13 cellular contexts compared by ENCODE assay signal in genomic region chr14:92625213-92625612, GRCh38.
A peak's percentile ranks its signal among the peaks of the same experiment; 100 is the strongest.
DNase-seq lines count a peak whose midpoint lies in the region; TF ChIP-seq lines count a peak whose summit lies in the region.
"Had no signal": no experiment of that assay in that cellular context is flagged by ENCODE, and none has a peak within 500 bp of the region (broad histone marks: within the 10 kb centered on the region; RNA-seq: fewer than 3 reads in every experiment).

No MANE protein-coding gene starts in this region.

- no peak overlapping the region for H2AK5ac ChIP-seq in H9 (ENCODE audit: insufficient read length, low read length)

- no peak overlapping the region for H3K23ac ChIP-seq in H9 (ENCODE audit: insufficient read length, low read depth, low read length)

- H3K36me3 Mint-ChIP-seq in MCF 10A (ENCODE audit: insufficient read depth, unreplicated experiment): peaks cover 7% of the 10 kb centered on the region
- peaks cover 16 to 29% (median 27%) of the 10 kb centered on the region in 3 experiments for H3K36me3 Mint-ChIP-seq in H9 (ENCODE audit: insufficient read depth in 1 of 3, low read depth in 3 of 3)
- H3K36me3 Mint-ChIP-seq in T-helper 2 cell treated with Interferon-gamma antibody and Interleukin-4, amounts not matched to agents 5 μg/mL and 100 μg/mL, for 36 hours (ENCODE audit: low read depth): peaks cover 24% of the 10 kb centered on the region

- H3K56ac ChIP-seq in H9 (ENCODE audit: insufficient read length, low read depth, low read length): no peak overlapping the region

- H3K27ac Mint-ChIP-seq in MCF 10A (ENCODE audit: low read depth, unreplicated experiment) (peak overlapping the region; percentile 43), H9 (no peak overlapping the region)
- H3K27ac Mint-ChIP-seq in T-helper 2 cell treated with Interferon-gamma antibody and Interleukin-4, amounts not matched to agents 5 μg/mL and 100 μg/mL, for 36 hours: no peak overlapping the region

- H2BK5ac ChIP-seq in H9 (ENCODE audit: insufficient read length, low read length): no peak overlapping the region

- DNase-seq in MCF 10A (ENCODE audit: unreplicated experiment): peak; percentile 82
- no peak for DNase-seq in breast epithelium (ENCODE audit: low spot score in 2 of 2)
- DNase-seq in T1000 (lab: John Stamatoyannopoulos, UW): peak; percentile 46
- peak; percentile 86 to 92 for DNase-seq in foreskin fibroblast
- DNase-seq in H9: no peak
- no peak for DNase-seq in T-helper 2 cell treated with Interferon-gamma antibody and Interleukin-4, amounts not matched to agents 5 μg/mL and 100 μg/mL, for 36 hours (ENCODE audit: low spot score)
- DNase-seq in OCI-M1 (lab: John Stamatoyannopoulos, UW): no peak
- DNase-seq in mucosa of gallbladder (ENCODE audit: low spot score): no peak
- DNase-seq: activated CD8-positive, alpha-beta memory T cell treated with anti-CD3 and anti-CD28 coated beads, Interleukin-2, amount 50 U/mL, for 4 hours; DND-41; effector memory CD4-positive, alpha-beta T cell; NCI-H2171 treated with DMSO at 0.1 percent for 48 hours had no signal

- H3K4me1 ChIP-seq in breast epithelium (no peaks in the 10 kb centered on the region), H9 (ENCODE audit: insufficient read depth, low read length) (no peaks in the 10 kb centered on the region; the same call in 1 of the 2 replicates)

- H4K5ac ChIP-seq in H9 (ENCODE audit: insufficient read length, low read depth, low read length): no peak overlapping the region

- no peak overlapping the region for H2AFZ ChIP-seq in H9 (ENCODE audit: low read length)

- no peak overlapping the region for H4K91ac ChIP-seq in H9 (ENCODE audit: insufficient read length, low read depth, low read length)

- H3K79me1 ChIP-seq in H9 (ENCODE audit: insufficient read depth, low read depth, low read length, poor library complexity, severe bottlenecking): no peaks in the 10 kb centered on the region

- no peak overlapping the region for H3K14ac ChIP-seq in H9 (ENCODE audit: insufficient read depth, low read length)

- WGBS in H9 (ENCODE audit: extremely low coverage, insufficient read length, low lambda C conversion rate): no CpG with 5 or more reads among the region's 5 CpGs

- no peak overlapping the region for H3K4ac ChIP-seq in H9 (ENCODE audit: low read depth, low read length)

- H2BK120ac ChIP-seq in H9 (ENCODE audit: low read depth, low read length, poor library complexity, severe bottlenecking): no peak overlapping the region

- no peak overlapping the region for H2BK12ac ChIP-seq in H9 (ENCODE audit: insufficient read length, low read depth, low read length)

- POLR2A ChIA-PET in MCF 10A (lab: Yijun Ruan, JAX): interaction anchor here (1.0 to 1.1 kb wide), 2 partner anchors 16 to 18 kb away, joined by 3 read pairs; no protein-coding TSS in a partner anchor

- no peaks in the 10 kb centered on the region for H3K27me3 ChIP-seq in breast epithelium
- no peaks in the 10 kb centered on the region for H3K27me3 ChIP-seq in H9 (ENCODE audit: insufficient read depth, low read length)

- no peaks in the 10 kb centered on the region for H3K23me2 ChIP-seq in H9 (ENCODE audit: insufficient read length, low read depth, low read length, poor library complexity, severe bottlenecking)

- no peak overlapping the region for H2BK15ac ChIP-seq in H9 (ENCODE audit: low read depth, low read length)

- no TSS peak for BruUV-seq in MCF 10A (replicated peaks; lab: Mats Ljungman, UMichigan)

- peaks cover 36% of the 10 kb centered on the region for H3K9me3 Mint-ChIP-seq in MCF 10A (ENCODE audit: unreplicated experiment)
- peaks cover 32 to 40% of the 10 kb centered on the region in 2 experiments for H3K9me3 Mint-ChIP-seq in H9
- H3K9me3 Mint-ChIP-seq in T-helper 2 cell treated with Interferon-gamma antibody and Interleukin-4, amounts not matched to agents 5 μg/mL and 100 μg/mL, for 36 hours: peaks cover 66% of the 10 kb centered on the region

- H3K9me3 ChIP-seq in breast epithelium (peaks cover 12 to 21% of the 10 kb centered on the region in 2 donors), H9 (ENCODE audit: control insufficient read depth, low read depth, low read length) (peaks cover 4% of the 10 kb centered on the region)

- no peaks in the 10 kb centered on the region for H4K20me1 ChIP-seq in H9 (ENCODE audit: control insufficient read depth, insufficient read depth, insufficient read length)

- CTCF ChIA-PET in MCF 10A (lab: Yijun Ruan, JAX): interaction anchor here (1.0 to 1.2 kb wide), 2 partner anchors 56 to 64 kb away, joined by 3 to 5 read pairs; no protein-coding TSS in a partner anchor

- H3K18ac ChIP-seq in H9 (ENCODE audit: insufficient read length, low read depth, low read length): no peak overlapping the region

- H3K4me2 ChIP-seq in H9 (ENCODE audit: insufficient read depth, insufficient read length, low read length): no peak overlapping the region

- no peak overlapping the region for H3T11ph ChIP-seq in H9 (ENCODE audit: low read length)

- no peak overlapping the region for H3K4me3 ChIP-seq in breast epithelium
- no peak overlapping the region for H3K4me3 ChIP-seq in foreskin fibroblast (ENCODE audit: low read depth in 1 of 2, low read length in 2 of 2)

- H3K27ac ChIP-seq in breast epithelium (peak overlapping the region in 1 of 2 donors; percentile 32), H9 (ENCODE audit: insufficient read length, low read depth, low read length) (no peak overlapping the region)
- H3K27ac ChIP-seq: 22Rv1 had no signal

- TF ChIP-seq CTCF in MCF 10A (IDR thresholded peaks at IDR 0.05; ENCODE audit: unreplicated experiment): no peak
- no peak for TF ChIP-seq CTCF in breast epithelium (IDR thresholded peaks at IDR 0.05)
- TF ChIP-seq CTCF in foreskin fibroblast (IDR thresholded peaks at IDR 0.05; ENCODE audit: low read depth, low read length): no peak
- TF ChIP-seq CTCF in H9 (conservative IDR thresholded peaks at IDR 0.05): no peak

- H3K9ac ChIP-seq in H9 (ENCODE audit: extremely low read depth, insufficient read length, low read length): no peak overlapping the region

- H4K8ac ChIP-seq in H9 (replicated peaks; ENCODE audit: insufficient read length, low read depth, low read length): no peak overlapping the region

- intact Hi-C loops in MCF 10A (cut with micrococcal nuclease): loop anchor here (1.0 kb wide), 1 partner anchor 15 kb away; no protein-coding TSS in a partner anchor
- intact Hi-C loops in breast epithelium (cut with DNase I; ENCODE audit: low total_unique reads): no loop called here

- H3K4me1 Mint-ChIP-seq in MCF 10A (ENCODE audit: insufficient read depth, unreplicated experiment): peaks cover 24% of the 10 kb centered on the region
- peaks cover 10 to 15% of the 10 kb centered on the region in 2 experiments for H3K4me1 Mint-ChIP-seq in H9
- no peaks in the 10 kb centered on the region for H3K4me1 Mint-ChIP-seq in T-helper 2 cell treated with Interferon-gamma antibody and Interleukin-4, amounts not matched to agents 5 μg/mL and 100 μg/mL, for 36 hours (ENCODE audit: low read depth)

- H3K36me3 ChIP-seq in breast epithelium: no peaks in the 10 kb centered on the region

- H3K27me3 Mint-ChIP-seq in MCF 10A (ENCODE audit: insufficient read depth, unreplicated experiment): no peaks in the 10 kb centered on the region
- H3K27me3 Mint-ChIP-seq in H9 (ENCODE audit: low read depth): peaks cover 2% of the 10 kb centered on the region
- H3K27me3 Mint-ChIP-seq in T-helper 2 cell treated with Interferon-gamma antibody and Interleukin-4, amounts not matched to agents 5 μg/mL and 100 μg/mL, for 36 hours (ENCODE audit: low read depth): peaks cover 3% of the 10 kb centered on the region

- no peak overlapping the region for H2BK20ac ChIP-seq in H9 (ENCODE audit: low read depth, low read length, poor library complexity, severe bottlenecking)

- no peak for TF ChIP-seq POLR2A in breast epithelium (IDR thresholded peaks at IDR 0.05)

- H3K4me3 Mint-ChIP-seq in MCF 10A (ENCODE audit: unreplicated experiment) (no peak overlapping the region), H9 (no peak overlapping the region)
- no peak overlapping the region for H3K4me3 Mint-ChIP-seq in T-helper 2 cell treated with Interferon-gamma antibody and Interleukin-4, amounts not matched to agents 5 μg/mL and 100 μg/mL, for 36 hours

- H3K79me2 ChIP-seq in H9 (ENCODE audit: insufficient read depth, low read length): no peaks in the 10 kb centered on the region

Comparison
In these comparisons a context has a peak if more than half of its experiments do, and no peak if none do; other contexts are left out.
1. DNase-seq: peak in MCF 10A (single experiment), T1000 (single experiment) and foreskin fibroblast (2 of 2); none in breast epithelium (0 of 2), H9 (single experiment), T-helper 2 cell treated with Interferon-gamma antibody and Interleukin-4, amounts not matched to agents 5 μg/mL and 100 μg/mL, for 36 hours (single experiment), OCI-M1 (single experiment) and mucosa of gallbladder (single experiment).